Comparison of ENCODE assay signal across 1 cellular context in the genomic region with DNA sequence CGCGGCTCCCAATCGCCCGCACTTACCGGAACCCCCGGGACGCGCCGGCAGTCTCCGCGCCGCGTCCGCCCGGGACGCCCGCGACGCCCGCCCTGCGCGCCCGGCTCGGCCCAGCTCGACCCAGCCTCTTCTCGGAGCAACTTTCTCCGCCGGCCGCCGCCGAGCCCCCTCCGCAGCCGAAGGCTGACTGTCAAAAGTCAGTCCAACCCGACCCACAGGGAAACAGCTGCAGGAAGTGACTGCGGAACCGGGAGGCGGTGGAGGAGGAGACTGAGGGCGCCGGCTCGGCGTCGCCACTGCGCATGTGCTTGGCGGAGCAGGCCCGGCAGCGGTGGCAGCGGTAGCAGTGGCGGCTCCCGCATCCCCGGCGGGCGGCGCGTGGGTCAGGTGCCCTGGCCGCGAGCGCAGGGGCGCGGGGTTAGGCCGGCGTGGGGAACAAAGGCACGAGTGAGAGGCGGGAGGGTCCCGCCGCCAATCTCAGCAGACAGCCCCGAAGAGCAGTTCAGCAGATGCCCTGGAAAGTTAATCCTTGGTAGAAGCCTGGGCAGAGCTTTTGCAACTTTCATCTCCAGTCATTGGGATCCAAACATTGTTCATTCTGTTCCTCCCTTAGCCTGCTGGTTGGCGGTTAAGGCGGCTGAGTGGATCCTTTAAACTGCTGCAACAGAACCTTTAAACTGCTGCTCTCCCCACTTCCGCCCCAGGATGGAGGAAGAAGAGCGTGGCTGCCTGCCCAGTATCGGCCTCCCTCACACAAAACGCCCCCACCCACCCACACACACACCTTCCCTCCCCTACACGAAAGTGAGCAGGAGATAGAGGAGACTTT.
TF ChIP-seq lines count a peak whose summit lies in the region.

A gene with protein sequence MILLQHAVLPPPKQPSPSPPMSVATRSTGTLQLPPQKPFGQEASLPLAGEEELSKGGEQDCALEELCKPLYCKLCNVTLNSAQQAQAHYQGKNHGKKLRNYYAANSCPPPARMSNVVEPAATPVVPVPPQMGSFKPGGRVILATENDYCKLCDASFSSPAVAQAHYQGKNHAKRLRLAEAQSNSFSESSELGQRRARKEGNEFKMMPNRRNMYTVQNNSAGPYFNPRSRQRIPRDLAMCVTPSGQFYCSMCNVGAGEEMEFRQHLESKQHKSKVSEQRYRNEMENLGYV (minus strand): TSS at position 241 of the 829 bp plus-strand sequence. CDS start 4,057 bp downstream, outside the sequence.

TF ChIP-seq in WTC11, 78 proteins besides CTCF, POLR2A, EP300 and RAD21 (continued from another document and continues in another):
- TF ChIP-seq, protein P1, sequence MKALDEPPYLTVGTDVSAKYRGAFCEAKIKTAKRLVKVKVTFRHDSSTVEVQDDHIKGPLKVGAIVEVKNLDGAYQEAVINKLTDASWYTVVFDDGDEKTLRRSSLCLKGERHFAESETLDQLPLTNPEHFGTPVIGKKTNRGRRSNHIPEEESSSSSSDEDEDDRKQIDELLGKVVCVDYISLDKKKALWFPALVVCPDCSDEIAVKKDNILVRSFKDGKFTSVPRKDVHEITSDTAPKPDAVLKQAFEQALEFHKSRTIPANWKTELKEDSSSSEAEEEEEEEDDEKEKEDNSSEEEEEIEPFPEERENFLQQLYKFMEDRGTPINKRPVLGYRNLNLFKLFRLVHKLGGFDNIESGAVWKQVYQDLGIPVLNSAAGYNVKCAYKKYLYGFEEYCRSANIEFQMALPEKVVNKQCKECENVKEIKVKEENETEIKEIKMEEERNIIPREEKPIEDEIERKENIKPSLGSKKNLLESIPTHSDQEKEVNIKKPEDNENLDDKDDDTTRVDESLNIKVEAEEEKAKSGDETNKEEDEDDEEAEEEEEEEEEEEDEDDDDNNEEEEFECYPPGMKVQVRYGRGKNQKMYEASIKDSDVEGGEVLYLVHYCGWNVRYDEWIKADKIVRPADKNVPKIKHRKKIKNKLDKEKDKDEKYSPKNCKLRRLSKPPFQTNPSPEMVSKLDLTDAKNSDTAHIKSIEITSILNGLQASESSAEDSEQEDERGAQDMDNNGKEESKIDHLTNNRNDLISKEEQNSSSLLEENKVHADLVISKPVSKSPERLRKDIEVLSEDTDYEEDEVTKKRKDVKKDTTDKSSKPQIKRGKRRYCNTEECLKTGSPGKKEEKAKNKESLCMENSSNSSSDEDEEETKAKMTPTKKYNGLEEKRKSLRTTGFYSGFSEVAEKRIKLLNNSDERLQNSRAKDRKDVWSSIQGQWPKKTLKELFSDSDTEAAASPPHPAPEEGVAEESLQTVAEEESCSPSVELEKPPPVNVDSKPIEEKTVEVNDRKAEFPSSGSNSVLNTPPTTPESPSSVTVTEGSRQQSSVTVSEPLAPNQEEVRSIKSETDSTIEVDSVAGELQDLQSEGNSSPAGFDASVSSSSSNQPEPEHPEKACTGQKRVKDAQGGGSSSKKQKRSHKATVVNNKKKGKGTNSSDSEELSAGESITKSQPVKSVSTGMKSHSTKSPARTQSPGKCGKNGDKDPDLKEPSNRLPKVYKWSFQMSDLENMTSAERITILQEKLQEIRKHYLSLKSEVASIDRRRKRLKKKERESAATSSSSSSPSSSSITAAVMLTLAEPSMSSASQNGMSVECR (CRISPR knock-in tag; IDR thresholded peaks at IDR 0.05; ENCODE audit: borderline replicate concordance) = no peak
- TF ChIP-seq, protein P2, sequence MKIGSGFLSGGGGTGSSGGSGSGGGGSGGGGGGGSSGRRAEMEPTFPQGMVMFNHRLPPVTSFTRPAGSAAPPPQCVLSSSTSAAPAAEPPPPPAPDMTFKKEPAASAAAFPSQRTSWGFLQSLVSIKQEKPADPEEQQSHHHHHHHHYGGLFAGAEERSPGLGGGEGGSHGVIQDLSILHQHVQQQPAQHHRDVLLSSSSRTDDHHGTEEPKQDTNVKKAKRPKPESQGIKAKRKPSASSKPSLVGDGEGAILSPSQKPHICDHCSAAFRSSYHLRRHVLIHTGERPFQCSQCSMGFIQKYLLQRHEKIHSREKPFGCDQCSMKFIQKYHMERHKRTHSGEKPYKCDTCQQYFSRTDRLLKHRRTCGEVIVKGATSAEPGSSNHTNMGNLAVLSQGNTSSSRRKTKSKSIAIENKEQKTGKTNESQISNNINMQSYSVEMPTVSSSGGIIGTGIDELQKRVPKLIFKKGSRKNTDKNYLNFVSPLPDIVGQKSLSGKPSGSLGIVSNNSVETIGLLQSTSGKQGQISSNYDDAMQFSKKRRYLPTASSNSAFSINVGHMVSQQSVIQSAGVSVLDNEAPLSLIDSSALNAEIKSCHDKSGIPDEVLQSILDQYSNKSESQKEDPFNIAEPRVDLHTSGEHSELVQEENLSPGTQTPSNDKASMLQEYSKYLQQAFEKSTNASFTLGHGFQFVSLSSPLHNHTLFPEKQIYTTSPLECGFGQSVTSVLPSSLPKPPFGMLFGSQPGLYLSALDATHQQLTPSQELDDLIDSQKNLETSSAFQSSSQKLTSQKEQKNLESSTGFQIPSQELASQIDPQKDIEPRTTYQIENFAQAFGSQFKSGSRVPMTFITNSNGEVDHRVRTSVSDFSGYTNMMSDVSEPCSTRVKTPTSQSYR (CRISPR knock-in tag; IDR thresholded peaks at IDR 0.05) = no peak
- TF ChIP-seq RELA (CRISPR knock-in tag; IDR thresholded peaks at IDR 0.05; ENCODE audit: borderline replicate concordance) = no peak; the same call in 1 of the 2 replicates
- TF ChIP-seq, protein P3, sequence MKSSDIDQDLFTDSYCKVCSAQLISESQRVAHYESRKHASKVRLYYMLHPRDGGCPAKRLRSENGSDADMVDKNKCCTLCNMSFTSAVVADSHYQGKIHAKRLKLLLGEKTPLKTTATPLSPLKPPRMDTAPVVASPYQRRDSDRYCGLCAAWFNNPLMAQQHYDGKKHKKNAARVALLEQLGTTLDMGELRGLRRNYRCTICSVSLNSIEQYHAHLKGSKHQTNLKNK (CRISPR knock-in tag; IDR thresholded peaks at IDR 0.05) = no peak
- no peak for TF ChIP-seq TCF7 (CRISPR knock-in tag; IDR thresholded peaks at IDR 0.05; ENCODE audit: low read depth)
- TF ChIP-seq, protein P4, sequence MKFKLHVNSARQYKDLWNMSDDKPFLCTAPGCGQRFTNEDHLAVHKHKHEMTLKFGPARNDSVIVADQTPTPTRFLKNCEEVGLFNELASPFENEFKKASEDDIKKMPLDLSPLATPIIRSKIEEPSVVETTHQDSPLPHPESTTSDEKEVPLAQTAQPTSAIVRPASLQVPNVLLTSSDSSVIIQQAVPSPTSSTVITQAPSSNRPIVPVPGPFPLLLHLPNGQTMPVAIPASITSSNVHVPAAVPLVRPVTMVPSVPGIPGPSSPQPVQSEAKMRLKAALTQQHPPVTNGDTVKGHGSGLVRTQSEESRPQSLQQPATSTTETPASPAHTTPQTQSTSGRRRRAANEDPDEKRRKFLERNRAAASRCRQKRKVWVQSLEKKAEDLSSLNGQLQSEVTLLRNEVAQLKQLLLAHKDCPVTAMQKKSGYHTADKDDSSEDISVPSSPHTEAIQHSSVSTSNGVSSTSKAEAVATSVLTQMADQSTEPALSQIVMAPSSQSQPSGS (CRISPR knock-in tag; IDR thresholded peaks at IDR 0.05; ENCODE audit: borderline replicate concordance, low read depth) = no peak
- TF ChIP-seq HMGA2 (CRISPR knock-in tag; IDR thresholded peaks at IDR 0.05) = no peak
- TF ChIP-seq NFATC4 (CRISPR knock-in tag; IDR thresholded peaks at IDR 0.05) = no peak
- no peak for TF ChIP-seq CBFB (CRISPR knock-in tag; IDR thresholded peaks at IDR 0.05; ENCODE audit: low read depth)
- no peak for TF ChIP-seq E2F4 (CRISPR knock-in tag; IDR thresholded peaks at IDR 0.05; ENCODE audit: borderline replicate concordance, low read depth)
- peak; percentile 71; the same call in 1 of the 2 replicates for TF ChIP-seq HMGXB4 (CRISPR knock-in tag; IDR thresholded peaks at IDR 0.05)
- no peak for TF ChIP-seq JUN (CRISPR knock-in tag; IDR thresholded peaks at IDR 0.05)
- TF ChIP-seq, protein P5, sequence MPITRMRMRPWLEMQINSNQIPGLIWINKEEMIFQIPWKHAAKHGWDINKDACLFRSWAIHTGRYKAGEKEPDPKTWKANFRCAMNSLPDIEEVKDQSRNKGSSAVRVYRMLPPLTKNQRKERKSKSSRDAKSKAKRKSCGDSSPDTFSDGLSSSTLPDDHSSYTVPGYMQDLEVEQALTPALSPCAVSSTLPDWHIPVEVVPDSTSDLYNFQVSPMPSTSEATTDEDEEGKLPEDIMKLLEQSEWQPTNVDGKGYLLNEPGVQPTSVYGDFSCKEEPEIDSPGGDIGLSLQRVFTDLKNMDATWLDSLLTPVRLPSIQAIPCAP (CRISPR knock-in tag; IDR thresholded peaks at IDR 0.05) = peak; percentile 36; the same call in 1 of the 2 replicates
- no peak for TF ChIP-seq NR2C2 (CRISPR knock-in tag; IDR thresholded peaks at IDR 0.05)
- TF ChIP-seq TEAD4 (CRISPR knock-in tag; IDR thresholded peaks at IDR 0.05) = no peak
- no peak for TF ChIP-seq ATF1 (CRISPR knock-in tag; IDR thresholded peaks at IDR 0.05)
- no peak; the same call in 1 of the 2 replicates for TF ChIP-seq NFYB (CRISPR knock-in tag; conservative IDR thresholded peaks at IDR 0.05; ENCODE audit: low read depth)
- no peak for TF ChIP-seq IRF2 (CRISPR knock-in tag; IDR thresholded peaks at IDR 0.05; ENCODE audit: borderline replicate concordance, low read depth)
- TF ChIP-seq ZNF425 (CRISPR knock-in tag; conservative IDR thresholded peaks at IDR 0.05) = no peak
- no peak for TF ChIP-seq ELF4 (CRISPR knock-in tag; IDR thresholded peaks at IDR 0.05; ENCODE audit: low read depth)
- no peak for TF ChIP-seq SMAD4 (CRISPR knock-in tag; IDR thresholded peaks at IDR 0.05)
- TF ChIP-seq KAT7 (CRISPR knock-in tag; IDR thresholded peaks at IDR 0.05; ENCODE audit: borderline replicate concordance) = no peak
- peak; percentile 70 for TF ChIP-seq ETV6 (CRISPR knock-in tag; IDR thresholded peaks at IDR 0.05)
- peak; percentile 65; the same call in 1 of the 2 replicates for TF ChIP-seq ZNF423 (CRISPR knock-in tag; IDR thresholded peaks at IDR 0.05)
- TF ChIP-seq ZNF416 (CRISPR knock-in tag; IDR thresholded peaks at IDR 0.05) = no peak
- TF ChIP-seq SOX15 (CRISPR knock-in tag; IDR thresholded peaks at IDR 0.05) = no peak
- TF ChIP-seq ZNF532 (CRISPR knock-in tag; IDR thresholded peaks at IDR 0.05; ENCODE audit: borderline replicate concordance) = no peak
- no peak for TF ChIP-seq FOXJ3 (CRISPR knock-in tag; IDR thresholded peaks at IDR 0.05; ENCODE audit: borderline replicate concordance)
- TF ChIP-seq ZNF263 (CRISPR knock-in tag; IDR thresholded peaks at IDR 0.05; ENCODE audit: low read depth) = no peak
